ENCODE assay signal across 22 cellular contexts in the genomic region with DNA sequence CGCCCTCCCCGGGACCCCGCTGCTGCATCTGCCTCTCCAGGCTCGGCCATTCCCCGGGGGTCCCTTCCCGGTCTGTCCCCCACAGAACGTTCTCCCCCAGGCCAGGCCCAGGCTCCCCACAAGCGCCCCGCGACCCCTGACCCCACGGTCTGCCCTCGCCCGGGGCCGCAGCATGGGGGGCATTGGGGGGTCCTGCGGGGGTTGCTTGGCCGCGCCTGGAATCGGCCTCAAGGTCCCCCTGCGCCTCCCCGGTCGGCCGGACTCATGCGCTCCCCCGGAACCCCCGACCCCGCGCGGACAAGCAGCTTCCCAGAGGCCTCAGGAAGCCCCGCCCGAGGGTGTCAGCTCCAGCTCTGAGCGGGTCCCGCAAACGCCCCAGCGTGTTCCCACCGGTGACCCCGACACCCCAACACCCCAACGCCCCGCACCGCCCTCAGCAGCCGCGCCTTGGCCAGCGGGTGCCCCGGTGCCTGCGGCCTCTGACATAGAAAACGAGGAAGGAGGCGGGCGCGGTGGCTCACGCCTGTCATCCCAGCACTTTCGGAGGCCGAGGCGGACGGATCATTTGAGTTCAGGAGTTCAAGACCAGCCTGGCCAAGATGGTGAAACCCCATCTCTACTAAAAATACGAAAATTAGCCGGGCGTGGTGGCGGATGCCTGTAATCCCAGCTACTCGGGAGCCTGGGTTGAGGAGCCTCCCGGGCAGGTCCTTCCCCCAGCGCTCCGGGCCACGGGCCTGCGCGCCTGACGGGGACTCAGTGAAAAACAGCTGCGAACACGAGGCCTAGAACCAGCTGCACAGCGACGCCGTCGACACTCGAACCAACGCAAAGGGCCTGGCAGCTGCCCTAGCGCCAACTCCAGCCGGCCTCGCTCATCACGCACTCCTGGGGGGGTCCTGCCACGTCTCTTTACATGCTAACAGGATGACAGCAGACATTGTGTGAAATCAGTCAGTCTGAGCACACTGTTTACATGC.
DNase-seq lines count a peak whose midpoint lies in the region; ATAC-seq, FAIRE-seq and TF ChIP-seq lines count a peak whose summit lies in the region.
"Had no signal": no experiment of that assay in that cellular context is flagged by ENCODE, and none has a peak within 500 bp of the region (broad histone marks: within the 10 kb centered on the region; RNA-seq: fewer than 3 reads in every experiment).

No MANE protein-coding gene starts in this region.

- H3K9ac ChIP-seq in K562 (ENCODE audit: insufficient read depth in 1 of 2, low read depth in 2 of 2, low read length in 2 of 2) = no peak overlapping the region
- H3K9ac ChIP-seq: KMS-11 had no signal

- H3K27me3 ChIP-seq in right atrium auricular region (no peaks in the 10 kb centered on the region), K562 (ENCODE audit: control insufficient read depth in 2 of 2, insufficient read depth in 2 of 2, low read length in 2 of 2) (peaks cover 0 to 20% of the 10 kb centered on the region in 2 experiments; a peak in 3 of 5 replicates), aorta (ENCODE audit: control insufficient read depth in 1 of 2, insufficient read depth in 2 of 2, low read length in 1 of 2) (no peaks in the 10 kb centered on the region), esophagus muscularis mucosa (peaks cover 0 to 22% (median 0%) of the 10 kb centered on the region in 4 donors)
- H3K27me3 ChIP-seq: foreskin keratinocyte had no signal

- intact Hi-C loops in left ventricle myocardium superior (cut with micrococcal nuclease) (no loop called here), K562 (cut with micrococcal nuclease) (no loop called here), aorta (cut with DNase I) (no loop called here), esophagus muscularis mucosa (cut with DNase I) (no loop called here)

- CTCF ChIA-PET in K562 (lab: Yijun Ruan, JAX; ENCODE audit: low intra/inter-chr PET ratio) = no interaction called here

- no peaks in the 10 kb centered on the region for H3K79me2 ChIP-seq in K562 (ENCODE audit: control insufficient read depth, insufficient read depth, low read length)

- WGBS in K562 (ENCODE audit: insufficient coverage, low coverage, missing lambda C conversion rate) = 78% methylated on average over 20 of the region's 78 CpGs
- WGBS in aorta, 2 donors = 67 to 71% methylated on average over 74 to 78 of the region's 78 CpGs
- WGBS in esophagus muscularis mucosa = 83% methylated on average over 22 of the region's 78 CpGs

- BruUV-seq in K562 (replicated peaks; lab: Mats Ljungman, UMichigan) = no TSS peak

- H3K9me3 ChIP-seq in right atrium auricular region (no peaks in the 10 kb centered on the region), K562 (replicated peaks; ENCODE audit: control insufficient read depth, insufficient read depth, low read depth, low read length) (no peaks in the 10 kb centered on the region), aorta (ENCODE audit: control insufficient read depth, low read length) (peaks cover 2% of the 10 kb centered on the region), esophagus muscularis mucosa (no peaks in the 10 kb centered on the region)

- no peak for FAIRE-seq in K562 (lab: Jason Lieb, UNC)
- FAIRE-seq: bronchial epithelial cell, GM12878, HTR-8/SVneo had no signal

- no peaks in the 10 kb centered on the region for H3K9me1 ChIP-seq in K562 (ENCODE audit: control insufficient read depth, insufficient read depth, low read length)

- H3K4me3 ChIP-seq in right atrium auricular region = no peak overlapping the region
- H3K4me3 ChIP-seq in K562 = no peak overlapping the region
- H3K4me3 ChIP-seq in aorta (ENCODE audit: low read length in 2 of 2) = no peak overlapping the region
- H3K4me3 ChIP-seq in esophagus muscularis mucosa = no peak overlapping the region
- H3K4me3 ChIP-seq: GM12878, SK-N-MC had no signal

- H3K27ac ChIP-seq in right atrium auricular region (no peak overlapping the region), K562 (ENCODE audit: extremely low read depth, low read depth, low read length) (no peak overlapping the region), aorta (ENCODE audit: low read depth in 1 of 2, low read length in 2 of 2) (no peak overlapping the region), esophagus muscularis mucosa (replicated peaks in 1 of 4) (no peak overlapping the region)
- H3K27ac ChIP-seq: foreskin keratinocyte, KMS-11, SK-N-MC had no signal

- H2AFZ ChIP-seq in K562 (ENCODE audit: low read depth, low read length) = no peak overlapping the region

- in situ Hi-C loops in K562 (cut with MboI) = no loop called here

- H3K36me3 ChIP-seq in right atrium auricular region = no peaks in the 10 kb centered on the region
- H3K36me3 ChIP-seq in K562 (ENCODE audit: control insufficient read depth, insufficient read depth, low read length) = no peaks in the 10 kb centered on the region
- no peaks in the 10 kb centered on the region for H3K36me3 ChIP-seq in aorta (ENCODE audit: control insufficient read depth in 1 of 2, insufficient read depth in 2 of 2, low read length in 1 of 2)
- no peaks in the 10 kb centered on the region for H3K36me3 ChIP-seq in esophagus muscularis mucosa

- TF ChIP-seq POLR2A in K562 (conservative IDR thresholded peaks at IDR 0.05) (no peak), esophagus muscularis mucosa (IDR thresholded peaks at IDR 0.05; ENCODE audit: low read depth) (no peak)

- TF ChIP-seq CTCF in right atrium auricular region (IDR thresholded peaks at IDR 0.05) = no peak
- no peak for TF ChIP-seq CTCF in K562 (IDR thresholded peaks at IDR 0.05 in 2 of 3, conservative IDR thresholded peaks at IDR 0.05 in 1 of 3; ENCODE audit: insufficient read depth in 2 of 3, low read depth in 1 of 3, low read length in 3 of 3)
- TF ChIP-seq CTCF in esophagus muscularis mucosa (IDR thresholded peaks at IDR 0.05) = no peak

- no peak for ATAC-seq in left ventricle myocardium superior
- no peak for ATAC-seq in K562
- ATAC-seq in aorta (ENCODE audit: low FRiP score) = no peak
- ATAC-seq: effector memory CD8-positive, alpha-beta T cell; GM12878; T-helper 17 cell had no signal

- TF ChIP-seq RAD21 in K562 (CRISPR knock-in tag; conservative IDR thresholded peaks at IDR 0.05 in 1 of 2, IDR thresholded peaks at IDR 0.05 in 1 of 2) = no peak

- peak; percentile 26 for DNase-seq in left ventricle myocardium superior
- no peak for DNase-seq in right atrium auricular region (ENCODE audit: low spot score)
- DNase-seq in K562 (ENCODE audit: extremely low read depth in 1 of 4, low spot score in 3 of 4) = no peak
- peak; percentile 89 for DNase-seq in mesenteric fat pad (ENCODE audit: low spot score)
- peak; percentile 47 to 73 for DNase-seq in aorta
- DNase-seq in SW 1271 (lab: John Stamatoyannopoulos, UW) = no peak
- no peak for DNase-seq in esophagus muscularis mucosa (ENCODE audit: extremely low spot score)
- DNase-seq: activated gamma-delta T cell; effector memory CD8-positive, alpha-beta T cell; MM.1S; NCI-H1417; NCI-H2081; NCI-H226; stimulated activated CD4-positive, alpha-beta T cell treated with anti-CD3 and anti-CD28 coated beads, Interleukin-2, amount 100 ng/mL, for 24 hours; substantia nigra; T-helper 17 cell had no signal

- TF ChIP-seq EP300 in K562 (IDR thresholded peaks at IDR 0.05; ENCODE audit: low read length) (no peak), esophagus muscularis mucosa (IDR thresholded peaks at IDR 0.05) (no peak)

- peaks cover 0 to 5% of the 10 kb centered on the region in 2 donors for H3K4me1 ChIP-seq in right atrium auricular region
- peaks cover 0 to 23% of the 10 kb centered on the region in 2 experiments; a peak in 2 of 5 replicates for H3K4me1 ChIP-seq in K562 (replicated peaks in 1 of 2; ENCODE audit: control insufficient read depth in 2 of 2, insufficient read depth in 2 of 2, low read length in 2 of 2)
- no peaks in the 10 kb centered on the region for H3K4me1 ChIP-seq in aorta (ENCODE audit: control insufficient read depth in 1 of 2, insufficient read depth in 2 of 2, low read length in 2 of 2)
- H3K4me1 ChIP-seq in esophagus muscularis mucosa = peaks cover 3 to 7% (median 7%) of the 10 kb centered on the region in 4 donors
- H3K4me1 ChIP-seq: foreskin keratinocyte had no signal

- POLR2A ChIA-PET in K562 (lab: Yijun Ruan, JAX) = no interaction called here

- H3K4me2 ChIP-seq in K562 (ENCODE audit: insufficient read depth, low read length) = no peak overlapping the region
- H3K4me2 ChIP-seq: KMS-11 had no signal

- no peaks in the 10 kb centered on the region for H4K20me1 ChIP-seq in K562 (replicated peaks; ENCODE audit: control insufficient read depth, insufficient read depth, low read length)

TF ChIP-seq in K562, 482 proteins besides CTCF, POLR2A, EP300 and RAD21:
- TF ChIP-seq CCAR2 (IDR thresholded peaks at IDR 0.05; ENCODE audit: low read depth, low read length) = no peak
- TF ChIP-seq, protein P1, sequence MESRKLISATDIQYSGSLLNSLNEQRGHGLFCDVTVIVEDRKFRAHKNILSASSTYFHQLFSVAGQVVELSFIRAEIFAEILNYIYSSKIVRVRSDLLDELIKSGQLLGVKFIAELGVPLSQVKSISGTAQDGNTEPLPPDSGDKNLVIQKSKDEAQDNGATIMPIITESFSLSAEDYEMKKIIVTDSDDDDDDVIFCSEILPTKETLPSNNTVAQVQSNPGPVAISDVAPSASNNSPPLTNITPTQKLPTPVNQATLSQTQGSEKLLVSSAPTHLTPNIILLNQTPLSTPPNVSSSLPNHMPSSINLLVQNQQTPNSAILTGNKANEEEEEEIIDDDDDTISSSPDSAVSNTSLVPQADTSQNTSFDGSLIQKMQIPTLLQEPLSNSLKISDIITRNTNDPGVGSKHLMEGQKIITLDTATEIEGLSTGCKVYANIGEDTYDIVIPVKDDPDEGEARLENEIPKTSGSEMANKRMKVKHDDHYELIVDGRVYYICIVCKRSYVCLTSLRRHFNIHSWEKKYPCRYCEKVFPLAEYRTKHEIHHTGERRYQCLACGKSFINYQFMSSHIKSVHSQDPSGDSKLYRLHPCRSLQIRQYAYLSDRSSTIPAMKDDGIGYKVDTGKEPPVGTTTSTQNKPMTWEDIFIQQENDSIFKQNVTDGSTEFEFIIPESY (CRISPR knock-in tag; IDR thresholded peaks at IDR 0.05) = peak; percentile 76; the same call in 1 of the 2 replicates

Comparison
In these comparisons a context has a peak if more than half of its experiments do, and no peak if none do; other contexts are left out.
1. DNase-seq: peak in left ventricle myocardium superior (single experiment), mesenteric fat pad (single experiment) and aorta (2 of 2); none in right atrium auricular region (single experiment), K562 (0 of 4), SW 1271 (0 of 2) and esophagus muscularis mucosa (single experiment).